9 cellular contexts compared by ENCODE assay signal in genomic region chr1:2392686-2393085, GRCh38. TPM values are rescaled to one million over a fixed set of nuclear protein-coding genes. Genes with fewer than 3 reads are reported as not detected.
A peak's percentile ranks its signal among the peaks of the same experiment; 100 is the strongest.
DNase-seq lines count a peak whose midpoint lies in the region; ATAC-seq and TF ChIP-seq lines count a peak whose summit lies in the region.
"Had no signal": no experiment of that assay in that cellular context is flagged by ENCODE, and none has a peak within 500 bp of the region (broad histone marks: within the 10 kb centered on the region; RNA-seq: fewer than 3 reads in every experiment).

No MANE protein-coding gene starts in this region.

- H3K36me3 ChIP-seq in ectodermal cell (ENCODE audit: control insufficient read depth, insufficient read depth, low read length) (peaks cover 9% of the 10 kb centered on the region), neural progenitor cell (no peaks in the 10 kb centered on the region)

- H3K4me2 ChIP-seq in neural progenitor cell = peak overlapping the region; percentile 89

- H3K27ac ChIP-seq in C4-2B = peak overlapping the region; percentile 90
- H3K27ac ChIP-seq in ectodermal cell (ENCODE audit: insufficient read depth, low read depth, low read length, poor library complexity, severe bottlenecking) = no peak overlapping the region
- no peak overlapping the region for H3K27ac ChIP-seq in neural progenitor cell

- H3K9me3 ChIP-seq in ectodermal cell (ENCODE audit: control insufficient read depth, low read length) (no peaks in the 10 kb centered on the region), neural progenitor cell (ENCODE audit: low read depth) (no peaks in the 10 kb centered on the region)

- H3K27me3 Mint-ChIP-seq in neural progenitor cell (ENCODE audit: insufficient read depth, low read depth) = peaks cover 6% of the 10 kb centered on the region

- DNase-seq in NB4 (ENCODE audit: low read depth) (no peak), neural progenitor cell (ENCODE audit: low spot score) (no peak), NCI-H1048 (lab: John Stamatoyannopoulos, UW) (no peak), LoVo (ENCODE audit: low spot score) (no peak), SIG-M5 (lab: John Stamatoyannopoulos, UW) (no peak)
- DNase-seq: NCI-H1105 treated with DMSO at 0.1 percent for 48 hours had no signal

- H3K36me3 Mint-ChIP-seq in neural progenitor cell = peaks cover 16% of the 10 kb centered on the region

- ATAC-seq in GM21528 (IDR thresholded peaks at IDR 0.05; ENCODE audit: low FRiP score, unreplicated experiment) = no peak

- H3K4me3 Mint-ChIP-seq in neural progenitor cell = peak overlapping the region; percentile 91

- peaks cover 24% of the 10 kb centered on the region for H3K4me1 Mint-ChIP-seq in neural progenitor cell

- H3K4me3 ChIP-seq in NB4 (ENCODE audit: low read depth, low read length) = peak overlapping the region; percentile 75
- peak overlapping the region; percentile 98 for H3K4me3 ChIP-seq in ectodermal cell (ENCODE audit: insufficient read depth, low read depth, low read length)
- peak overlapping the region; percentile 95 for H3K4me3 ChIP-seq in neural progenitor cell

- WGBS in ectodermal cell, 2 experiments = 88 to 89% methylated on average over 16 of the region's 16 CpGs

- no peaks in the 10 kb centered on the region for H3K9me3 Mint-ChIP-seq in neural progenitor cell

- peak overlapping the region; percentile 68 for H3K9ac ChIP-seq in neural progenitor cell

- H3F3A ChIP-seq in neural progenitor cell (ENCODE audit: low read depth) = peaks cover 10% of the 10 kb centered on the region

- peak overlapping the region; percentile 91 for H3K27ac Mint-ChIP-seq in neural progenitor cell

- no peak overlapping the region for H2AFZ ChIP-seq in neural progenitor cell (replicated peaks)

- H4K20me1 ChIP-seq in neural progenitor cell (ENCODE audit: low read depth) = peaks cover 15% of the 10 kb centered on the region

- TF ChIP-seq POLR2A in NB4 (IDR thresholded peaks at IDR 0.05; ENCODE audit: extremely low read depth, insufficient read length) = no peak

- H3K4me1 ChIP-seq in ectodermal cell (ENCODE audit: control insufficient read depth, insufficient read depth, low read length) = peaks cover 11% of the 10 kb centered on the region
- H3K4me1 ChIP-seq in neural progenitor cell = peaks cover 9% of the 10 kb centered on the region

- TF ChIP-seq CTCF in C4-2B (conservative IDR thresholded peaks at IDR 0.05) (no peak), NB4 (IDR thresholded peaks at IDR 0.05; ENCODE audit: low read depth, low read length) (no peak), neural progenitor cell (IDR thresholded peaks at IDR 0.05) (no peak)

- no peaks in the 10 kb centered on the region for H3K27me3 ChIP-seq in ectodermal cell (ENCODE audit: control insufficient read depth, insufficient read depth, low read length, poor library complexity, severe bottlenecking)
- no peaks in the 10 kb centered on the region for H3K27me3 ChIP-seq in neural progenitor cell

- peaks cover 49% of the 10 kb centered on the region for H3K79me2 ChIP-seq in neural progenitor cell (ENCODE audit: low read depth)

RNA-seq across cellular contexts. Expression of gene RER1, which starts 1.0 kb away (rescaled TPM):
- 97.6 TPM for polyA plus RNA-seq in ectodermal cell (2013, experiment 1 of 4)
- polyA plus RNA-seq in ectodermal cell (2013, experiment 2 of 4) = 96.4 TPM
- polyA plus RNA-seq in ectodermal cell (2013, experiment 3 of 4) = 47.5 TPM
- polyA plus RNA-seq in ectodermal cell (2013, experiment 4 of 4) = 68.0 TPM
- total RNA-seq in neural progenitor cell (ENCODE audit: low replicate concordance) = 39.1 and 42.5 TPM in 2 replicates

RNA-seq across cellular contexts. Expression of gene MORN1, which starts 1.3 kb away (rescaled TPM):
- 14.9 TPM for polyA plus RNA-seq in ectodermal cell (2013, experiment 1 of 4)
- 18.0 TPM for polyA plus RNA-seq in ectodermal cell (2013, experiment 2 of 4)
- 10.3 TPM for polyA plus RNA-seq in ectodermal cell (2013, experiment 3 of 4)
- polyA plus RNA-seq in ectodermal cell (2013, experiment 4 of 4) = 9.6 TPM
- total RNA-seq in neural progenitor cell (ENCODE audit: low replicate concordance) = 7.0 and 15.5 TPM in 2 replicates

RNA-seq across cellular contexts. Expression of gene PEX10, which starts 19.7 kb away (rescaled TPM):
- polyA plus RNA-seq in ectodermal cell (2013, experiment 1 of 4) = 27.9 TPM
- polyA plus RNA-seq in ectodermal cell (2013, experiment 2 of 4) = 27.2 TPM
- 23.1 TPM for polyA plus RNA-seq in ectodermal cell (2013, experiment 3 of 4)
- polyA plus RNA-seq in ectodermal cell (2013, experiment 4 of 4) = 26.9 TPM
- 15.1 and 39.3 TPM in 2 replicates for total RNA-seq in neural progenitor cell (ENCODE audit: low replicate concordance)
